In genomic region chr12:6489449-6489848, GRCh38 we compare ENCODE assay signal across 28 cellular contexts. TPM values are rescaled to one million over a fixed set of nuclear protein-coding genes. Genes with fewer than 3 reads are reported as not detected.
"Had no signal": no experiment of that assay in that cellular context is flagged by ENCODE, and none has a peak within 500 bp of the region (broad histone marks: within the 10 kb centered on the region; RNA-seq: fewer than 3 reads in every experiment).

No MANE protein-coding gene starts in this region.

- H3K27me3 Mint-ChIP-seq: stimulated activated naive CD8-positive, alpha-beta T cell treated with anti-CD3 and anti-CD28 coated beads, Interleukin-15, Interleukin-2, amounts not matched to agents 100 ng/mL and 50 ng/mL, for 24 hours had no signal

- H3K36me3 ChIP-seq: pancreas, prostate gland, suprapubic skin, thoracic aorta, upper lobe of right lung had no signal

- H3K4me3 ChIP-seq: left lung, lower lobe of right lung, pancreas, prostate gland, spleen, suprapubic skin, thoracic aorta, tibial artery, upper lobe of right lung had no signal

- ATAC-seq: left colon; left lung; lower lobe of right lung; naive thymus-derived CD8-positive, alpha-beta T cell; pancreas; right cardiac atrium; sciatic nerve; stimulated activated effector memory CD8-positive, alpha-beta T cell treated with anti-CD3 and anti-CD28 coated beads, Interleukin-12 subunit alpha, Interleukin-12 subunit beta, amount 100 ng/mL, for 72 hours; upper lobe of right lung had no signal

- H3K4me3 Mint-ChIP-seq: naive thymus-derived CD8-positive, alpha-beta T cell; stimulated activated effector memory CD8-positive, alpha-beta T cell treated with anti-CD3 and anti-CD28 coated beads, Interleukin-12 subunit alpha, Interleukin-12 subunit beta, amount 100 ng/mL, for 72 hours; stimulated activated naive CD8-positive, alpha-beta T cell treated with anti-CD3 and anti-CD28 coated beads, Interleukin-15, Interleukin-2, amounts not matched to agents 100 ng/mL and 50 ng/mL, for 24 hours had no signal

- H3K9me3 ChIP-seq: left lung, lower lobe of right lung, pancreas, prostate gland, spleen, suprapubic skin, thoracic aorta, tibial artery, upper lobe of right lung had no signal

- H3K27me3 ChIP-seq: left lung, pancreas, spleen, suprapubic skin, tibial artery, upper lobe of right lung had no signal

- H3K4me1 ChIP-seq: prostate gland had no signal

- H3K27ac ChIP-seq: left lung, lower lobe of right lung, pancreas, prostate gland, spleen, suprapubic skin, thoracic aorta, tibial artery, upper lobe of right lung had no signal

- H3K27ac Mint-ChIP-seq: naive thymus-derived CD8-positive, alpha-beta T cell; nephron; stimulated activated effector memory CD8-positive, alpha-beta T cell treated with anti-CD3 and anti-CD28 coated beads, Interleukin-12 subunit alpha, Interleukin-12 subunit beta, amount 100 ng/mL, for 72 hours; stimulated activated naive CD8-positive, alpha-beta T cell treated with anti-CD3 and anti-CD28 coated beads, Interleukin-15, Interleukin-2, amounts not matched to agents 100 ng/mL and 50 ng/mL, for 24 hours had no signal

- DNase-seq: kidney; left colon; left lung; lower lobe of right lung; mammary epithelial cell; mesenchymal stem cell; naive thymus-derived CD8-positive, alpha-beta T cell; nucleus accumbens; pancreas; posterior cingulate gyrus; retina; right cardiac atrium; small intestine; spleen; stimulated activated CD4-positive, alpha-beta T cell treated with anti-CD3 and anti-CD28 coated beads, Interleukin-4, amount 100 ng/mL, for 24 hours; stimulated activated naive CD4-positive, alpha-beta T cell; tibial artery; trophoblast cell; upper lobe of right lung had no signal

- H3K9me3 Mint-ChIP-seq: naive thymus-derived CD8-positive, alpha-beta T cell; nephron; neural crest cell; stimulated activated effector memory CD8-positive, alpha-beta T cell treated with anti-CD3 and anti-CD28 coated beads, Interleukin-12 subunit alpha, Interleukin-12 subunit beta, amount 100 ng/mL, for 72 hours; stimulated activated naive CD8-positive, alpha-beta T cell treated with anti-CD3 and anti-CD28 coated beads, Interleukin-15, Interleukin-2, amounts not matched to agents 100 ng/mL and 50 ng/mL, for 24 hours had no signal

RNA-seq across cellular contexts. Expression of gene CD27, which starts 44.7 kb away (rescaled TPM):
- total RNA-seq: mammary epithelial cell, neural crest cell, osteoblast had no signal
- polyA plus RNA-seq: mammary epithelial cell had no signal
